8 cellular contexts compared by ENCODE assay signal in the genomic region with DNA sequence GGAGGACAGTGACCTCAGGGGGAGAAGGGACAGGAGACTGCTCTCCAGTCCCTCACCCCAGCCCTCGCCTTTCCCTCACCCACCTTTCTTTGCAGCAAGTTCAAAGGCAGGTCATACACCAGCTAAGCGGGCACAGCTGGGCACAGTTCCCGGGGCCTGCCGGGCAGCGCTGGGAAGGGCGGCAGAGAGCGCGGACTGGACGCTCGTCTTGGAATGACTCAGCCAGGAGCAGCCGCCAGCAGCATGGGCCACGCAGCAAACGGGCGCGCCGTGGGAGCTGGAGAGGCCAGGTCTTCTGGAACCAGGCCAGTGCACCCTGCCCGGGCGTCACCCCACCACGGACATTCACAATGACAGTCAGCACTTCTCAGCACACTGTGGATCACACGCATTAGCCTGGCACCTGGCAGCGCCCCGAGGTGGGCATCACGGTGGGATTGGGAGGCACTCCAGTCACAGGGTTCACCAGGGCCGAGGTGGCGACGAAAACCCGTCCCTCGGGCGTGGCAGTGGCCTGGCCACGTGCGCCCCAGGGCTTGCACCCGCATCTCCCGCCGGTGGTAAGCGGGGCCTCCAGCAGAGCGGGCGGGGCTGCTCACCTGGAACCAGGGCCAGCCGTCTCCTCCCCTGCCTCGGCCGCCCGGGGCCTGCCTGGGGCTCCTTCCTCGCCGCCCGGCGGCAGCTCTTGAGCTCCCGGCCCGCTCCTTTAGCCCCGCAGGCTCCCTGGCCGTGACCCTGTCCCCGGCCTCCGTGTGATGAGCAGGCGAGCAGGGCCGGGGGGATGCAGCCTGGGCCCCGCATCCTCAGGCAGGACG. TPM values are rescaled to one million over a fixed set of nuclear protein-coding genes. Genes with fewer than 3 reads are reported as not detected.
DNase-seq lines count a peak whose midpoint lies in the region; ATAC-seq and TF ChIP-seq lines count a peak whose summit lies in the region.

No MANE protein-coding gene starts in this region.

- peak; percentile 28 for DNase-seq in NB4 (ENCODE audit: low read depth)
- DNase-seq in cardiac fibroblast (ENCODE audit: low read depth in 2 of 2) = peak; percentile 75 to 76
- peak; percentile 56 for DNase-seq in kidney glomerular epithelial cell (lab: John Stamatoyannopoulos, UW)
- DNase-seq in stimulated activated naive CD8-positive, alpha-beta T cell treated with anti-CD3 and anti-CD28 coated beads, Interleukin-15, Interleukin-2, amounts not matched to agents 100 U/mL and 50 U/mL, for 24 hours = peak; percentile 23
- no peak for DNase-seq in NCI-H446 (lab: John Stamatoyannopoulos, UW)
- DNase-seq in activated CD8-positive, alpha-beta memory T cell treated with anti-CD3 and anti-CD28 coated beads, Interleukin-2, amount 10 ng/mL, durations not matched to agents 7 days and 5 days = no peak

- H3K36me3 Mint-ChIP-seq in activated CD8-positive, alpha-beta memory T cell treated with anti-CD3 and anti-CD28 coated beads, Interleukin-2, amount 10 ng/mL, durations not matched to agents 7 days and 5 days = no peaks in the 10 kb centered on the region

- H3K4me3 ChIP-seq in DOHH2 (ENCODE audit: low read length) = peak overlapping the region; percentile 56
- no peak overlapping the region for H3K4me3 ChIP-seq in NB4 (ENCODE audit: low read depth, low read length)
- H3K4me3 ChIP-seq in cardiac fibroblast (replicated peaks in 1 of 2; ENCODE audit: low read depth in 2 of 2, low read length in 2 of 2) = peak overlapping the region; percentile 44 to 66

- CTCF ChIA-PET in activated CD8-positive, alpha-beta memory T cell treated with anti-CD3 and anti-CD28 coated beads, Interleukin-2, amount 10 ng/mL, durations not matched to agents 7 days and 5 days (lab: Charles Lee) = interaction anchor here (0.6 to 5.4 kb wide), 66 partner anchors 8 to 1152 kb away, joined by 3 to 87 read pairs (median 4); a partner anchor contains a TSS

- peak; percentile 6 for ATAC-seq in GM21529 (IDR thresholded peaks at IDR 0.05; ENCODE audit: unreplicated experiment)
- ATAC-seq in stimulated activated naive CD8-positive, alpha-beta T cell treated with anti-CD3 and anti-CD28 coated beads, Interleukin-15, Interleukin-2, amounts not matched to agents 100 U/mL and 50 U/mL, for 24 hours = peak; percentile 26
- ATAC-seq in activated CD8-positive, alpha-beta memory T cell treated with anti-CD3 and anti-CD28 coated beads, Interleukin-2, amount 10 ng/mL, durations not matched to agents 7 days and 5 days = no peak

- no peaks in the 10 kb centered on the region for H3K9me2 ChIP-seq in DOHH2 (replicated peaks; ENCODE audit: control insufficient read depth, low read length)

- H3K4me1 ChIP-seq in DOHH2 (ENCODE audit: control insufficient read depth, low read length) = peaks cover 22% of the 10 kb centered on the region

- peaks cover 34% of the 10 kb centered on the region for H3K27me3 Mint-ChIP-seq in activated CD8-positive, alpha-beta memory T cell treated with anti-CD3 and anti-CD28 coated beads, Interleukin-2, amount 10 ng/mL, durations not matched to agents 7 days and 5 days

- no peaks in the 10 kb centered on the region; the same call in 1 of the 2 replicates for H3F3A ChIP-seq in DOHH2 (ENCODE audit: control insufficient read depth, insufficient read depth)

- no peak overlapping the region for H3K27ac Mint-ChIP-seq in activated CD8-positive, alpha-beta memory T cell treated with anti-CD3 and anti-CD28 coated beads, Interleukin-2, amount 10 ng/mL, durations not matched to agents 7 days and 5 days

- H3K4me3 Mint-ChIP-seq in activated CD8-positive, alpha-beta memory T cell treated with anti-CD3 and anti-CD28 coated beads, Interleukin-2, amount 10 ng/mL, durations not matched to agents 7 days and 5 days = no peak overlapping the region

- no peaks in the 10 kb centered on the region for H3K9me3 Mint-ChIP-seq in activated CD8-positive, alpha-beta memory T cell treated with anti-CD3 and anti-CD28 coated beads, Interleukin-2, amount 10 ng/mL, durations not matched to agents 7 days and 5 days (ENCODE audit: low read depth)

- peaks cover 12% of the 10 kb centered on the region for H3K4me1 Mint-ChIP-seq in activated CD8-positive, alpha-beta memory T cell treated with anti-CD3 and anti-CD28 coated beads, Interleukin-2, amount 10 ng/mL, durations not matched to agents 7 days and 5 days

- TF ChIP-seq POLR2A in NB4 (IDR thresholded peaks at IDR 0.05; ENCODE audit: extremely low read depth, insufficient read length) = no peak

- no peaks in the 10 kb centered on the region for H3K36me3 ChIP-seq in DOHH2 (ENCODE audit: control insufficient read depth, low read length)

- no peak for TF ChIP-seq CTCF in DOHH2 (IDR thresholded peaks at IDR 0.05; ENCODE audit: low read depth, low read length, poor library complexity, severe bottlenecking)
- no peak for TF ChIP-seq CTCF in NB4 (IDR thresholded peaks at IDR 0.05; ENCODE audit: low read depth, low read length)
- TF ChIP-seq CTCF in cardiac fibroblast (IDR thresholded peaks at IDR 0.05; ENCODE audit: low read depth, low read length) = no peak

- H4K20me1 ChIP-seq in DOHH2 (ENCODE audit: control insufficient read depth, insufficient read depth, low read depth, low read length) = no peaks in the 10 kb centered on the region

- no peaks in the 10 kb centered on the region for H3K9me3 ChIP-seq in DOHH2 (ENCODE audit: control insufficient read depth, insufficient read depth, low read length)

- H3K27me3 ChIP-seq in DOHH2 (ENCODE audit: control insufficient read depth, low read length) = peaks cover 50% of the 10 kb centered on the region

- no peak overlapping the region for H3K27ac ChIP-seq in DOHH2 (ENCODE audit: low read depth, low read length)

- H3K79me2 ChIP-seq in DOHH2 (ENCODE audit: control insufficient read depth, low read length) = no peaks in the 10 kb centered on the region

- peak overlapping the region; percentile 61 for H3K4me2 ChIP-seq in DOHH2 (ENCODE audit: low read length)

RNA-seq across cellular contexts. Expression of a gene that starts 29.0 kb away (rescaled TPM):
- total RNA-seq in activated CD8-positive, alpha-beta memory T cell treated with anti-CD3 and anti-CD28 coated beads, Interleukin-2, amount 10 ng/mL, durations not matched to agents 7 days and 5 days = under 1 TPM in 1 of 2 experiments, not detected in 1; 0.06 TPM

RNA-seq across cellular contexts. Expression of a gene that starts 50.8 kb away (rescaled TPM):
- total RNA-seq in activated CD8-positive, alpha-beta memory T cell treated with anti-CD3 and anti-CD28 coated beads, Interleukin-2, amount 10 ng/mL, durations not matched to agents 7 days and 5 days = not detected

Comparison
In these comparisons a context has a peak if more than half of its experiments do, and no peak if none do; other contexts are left out.
1. DNase-seq: peak in NB4 (single experiment), cardiac fibroblast (2 of 2), kidney glomerular epithelial cell (single experiment) and stimulated activated naive CD8-positive, alpha-beta T cell treated with anti-CD3 and anti-CD28 coated beads, Interleukin-15, Interleukin-2, amounts not matched to agents 100 U/mL and 50 U/mL, for 24 hours (single experiment); none in NCI-H446 (0 of 2) and activated CD8-positive, alpha-beta memory T cell treated with anti-CD3 and anti-CD28 coated beads, Interleukin-2, amount 10 ng/mL, durations not matched to agents 7 days and 5 days (single experiment).